ENCODE assay signal across 8 cellular contexts in genomic region chr9:137200311-137201204, GRCh38. TPM values are rescaled to one million over a fixed set of nuclear protein-coding genes. Genes with fewer than 3 reads are reported as not detected.
DNase-seq lines count a peak whose midpoint lies in the region; ATAC-seq and TF ChIP-seq lines count a peak whose summit lies in the region.

Gene TPRN, minus strand, starts transcription at chr9:137200741. Its CDS starts 30 bp downstream, at chr9:137200711.

- no peaks in the 10 kb centered on the region for H3K9me3 Mint-ChIP-seq in activated naive CD8-positive, alpha-beta T cell treated with anti-CD3 and anti-CD28 coated beads for 36 hours
- no peaks in the 10 kb centered on the region for H3K9me3 Mint-ChIP-seq in osteocyte (ENCODE audit: unreplicated experiment)

- peak within 1 kb of the TSS; percentile 78 for H3K4me3 Mint-ChIP-seq in activated naive CD8-positive, alpha-beta T cell treated with anti-CD3 and anti-CD28 coated beads for 36 hours
- H3K4me3 Mint-ChIP-seq in osteocyte (ENCODE audit: unreplicated experiment): peak within 1 kb of the TSS; percentile 82

- H3K36me3 ChIP-seq in thyroid gland: no peaks in the 10 kb centered on the region

- peak within 1 kb of the TSS; percentile 11 to 57 (median 57) for H3K4me3 ChIP-seq in thyroid gland (replicated peaks in 1 of 3)

- H3K27ac Mint-ChIP-seq in activated naive CD8-positive, alpha-beta T cell treated with anti-CD3 and anti-CD28 coated beads for 36 hours: peak within 1 kb of the TSS; percentile 76
- H3K27ac Mint-ChIP-seq in osteocyte (ENCODE audit: unreplicated experiment): peak within 1 kb of the TSS; percentile 60

- peak; percentile 56 to 94 for TF ChIP-seq POLR2A in thyroid gland (IDR thresholded peaks at IDR 0.05)

- CTCF ChIA-PET in GM10248 (lab: Yijun Ruan, JAX): interaction anchor here (0.7 to 1.5 kb wide), 10 partner anchors 10 to 172 kb away, joined by 3 to 7 read pairs (median 3); partner anchors contain the start of genes ANAPC2, RNF224 and SSNA1

- intact Hi-C loops in head of caudate nucleus (cut with DNase I): no loop called here
- intact Hi-C loops in thyroid gland (cut with DNase I): no loop called here

- no peaks in the 10 kb centered on the region for H3K27me3 Mint-ChIP-seq in activated naive CD8-positive, alpha-beta T cell treated with anti-CD3 and anti-CD28 coated beads for 36 hours
- H3K27me3 Mint-ChIP-seq in osteocyte (ENCODE audit: unreplicated experiment): no peaks in the 10 kb centered on the region

- POLR2A ChIA-PET in GM10248 (lab: Yijun Ruan, JAX): interaction anchor here (0.6 to 1.5 kb wide), 10 partner anchors 12 to 114 kb away, joined by 3 to 8 read pairs (median 4); partner anchors contain the start of genes ANAPC2, MAN1B1, SSNA1 and TUBB4B

- peak within 1 kb of the TSS; percentile 30 to 71 (median 52) for H3K27ac ChIP-seq in thyroid gland

- no peaks in the 10 kb centered on the region for H3K36me3 Mint-ChIP-seq in activated naive CD8-positive, alpha-beta T cell treated with anti-CD3 and anti-CD28 coated beads for 36 hours
- H3K36me3 Mint-ChIP-seq in osteocyte (ENCODE audit: unreplicated experiment): no peaks in the 10 kb centered on the region

- peaks cover 35 to 60% of the 10 kb centered on the region in 2 donors for H3K4me1 ChIP-seq in thyroid gland

- WGBS in thyroid gland, 2 donors: 0 to 2% methylated on average over 1 to 10 of the region's 118 CpGs

- peak; percentile 82 for ATAC-seq in HG02623 (IDR thresholded peaks at IDR 0.05; ENCODE audit: unreplicated experiment)

- no peaks in the 10 kb centered on the region for H3K9me3 ChIP-seq in thyroid gland

- peak; percentile 100 for DNase-seq in GM10248 (ENCODE audit: extremely low spot score)
- DNase-seq in NCI-H1105 (lab: John Stamatoyannopoulos, UW): peak; percentile 98
- peak; percentile 99 for DNase-seq in SKM-1 treated with dmso at 0.1 percent for 144 hours (lab: John Stamatoyannopoulos, UW; ENCODE audit: unreplicated experiment)
- peak; percentile 99 for DNase-seq in activated naive CD8-positive, alpha-beta T cell treated with anti-CD3 and anti-CD28 coated beads for 36 hours
- DNase-seq in head of caudate nucleus: peak; percentile 96 to 100 (median 99)
- peak; percentile 100 for DNase-seq in osteocyte (ENCODE audit: extremely low spot score, unreplicated experiment)
- DNase-seq in thyroid gland: peak; percentile 100

- no peaks in the 10 kb centered on the region for H3K27me3 ChIP-seq in thyroid gland

- H3K4me1 Mint-ChIP-seq in activated naive CD8-positive, alpha-beta T cell treated with anti-CD3 and anti-CD28 coated beads for 36 hours: peaks cover 32% of the 10 kb centered on the region
- peaks cover 44% of the 10 kb centered on the region for H3K4me1 Mint-ChIP-seq in osteocyte (ENCODE audit: unreplicated experiment)

- TF ChIP-seq CTCF in GM10248 (IDR thresholded peaks at IDR 0.05; ENCODE audit: control extremely low read depth, extremely low read depth, low read depth, missing control alignments) (no peak), osteocyte (IDR thresholded peaks at IDR 0.05) (no peak), thyroid gland (IDR thresholded peaks at IDR 0.05) (peak in 1 of 6 experiments; percentile 7)

RNA-seq across cellular contexts. Expression of gene TPRN, which starts in this region (rescaled TPM):
- total RNA-seq in activated naive CD8-positive, alpha-beta T cell treated with anti-CD3 and anti-CD28 coated beads for 36 hours: 1 to 10 TPM; 7.3 to 7.6 TPM
- 19.8 and 21.7 TPM in 2 replicates for total RNA-seq in osteocyte
- total RNA-seq in thyroid gland: 10 to 100 TPM in 2 of 4 donors, 1 to 10 TPM in 2; 6.5 to 13.5 (median 9.9) TPM

Comparison
In these comparisons a context has a peak if more than half of its experiments do, and no peak if none do; other contexts are left out.
1. Peak in every context shown above with its lines: DNase-seq, ATAC-seq, H3K4me3 ChIP-seq and H3K27ac ChIP-seq.